In genomic region chr9:28883209-28883608, GRCh38 we compare ENCODE assay signal across 25 cellular contexts.
"Had no signal": no experiment of that assay in that cellular context is flagged by ENCODE, and none has a peak within 500 bp of the region (broad histone marks: within the 10 kb centered on the region; RNA-seq: fewer than 3 reads in every experiment).

No MANE protein-coding gene starts in this region.

- DNase-seq: activated CD4-positive, alpha-beta memory T cell treated with anti-CD3 and anti-CD28 coated beads, Interleukin-2, amount 10 ng/mL, durations not matched to agents 7 days and 5 days; activated CD4-positive, alpha-beta T cell treated with anti-CD3 and anti-CD28 coated beads for 36 hours; activated CD4-positive, alpha-beta T cell treated with anti-CD3 and anti-CD28 coated beads, Interleukin-2, amount 50 U/mL, for 1 hour; activated CD4-positive, CD25-positive, alpha-beta regulatory T cell; activated gamma-delta T cell; activated naive CD4-positive, alpha-beta T cell treated with anti-CD3 and anti-CD28 coated beads, Interleukin-2, amount 10 ng/mL, durations not matched to agents 7 days and 5 days; activated naive CD8-positive, alpha-beta T cell treated with anti-CD3 and anti-CD28 coated beads for 36 hours; activated T-cell treated with anti-CD3 and anti-CD28 coated beads for 4 hours; activated T-cell treated with anti-CD3 and anti-CD28 coated beads, Interleukin-2, amount 50 U/mL, for 48 hours; cerebellar nuclear complex; KG1; MV-4-11; NCI-H1092 treated with DMSO at 0.1 percent for 48 hours; NCI-H1417 treated with DMSO at 0.1 percent for 48 hours; NCI-H1694; NCI-H2029; NCI-H2107; NCI-H2171 treated with DMSO at 0.1 percent for 48 hours; NCI-H226; NCI-H526; NCI-H82; SIG-M5; SK-N-SH; T-helper 1 cell had no signal

- H3K9me3 ChIP-seq: SK-N-SH had no signal

- H3K9ac ChIP-seq: SK-N-SH had no signal

- ATAC-seq: activated CD4-positive, alpha-beta T cell treated with anti-CD3 and anti-CD28 coated beads for 36 hours; activated T-helper 17 cell treated with anti-CD3 and anti-CD28 coated beads, Interleukin-2, amount 50 U/mL, for 72 hours had no signal

- H3K4me2 ChIP-seq: SK-N-SH had no signal

- H3K9me2 ChIP-seq: SK-N-SH had no signal
